8 cellular contexts compared by ENCODE assay signal in the genomic region with DNA sequence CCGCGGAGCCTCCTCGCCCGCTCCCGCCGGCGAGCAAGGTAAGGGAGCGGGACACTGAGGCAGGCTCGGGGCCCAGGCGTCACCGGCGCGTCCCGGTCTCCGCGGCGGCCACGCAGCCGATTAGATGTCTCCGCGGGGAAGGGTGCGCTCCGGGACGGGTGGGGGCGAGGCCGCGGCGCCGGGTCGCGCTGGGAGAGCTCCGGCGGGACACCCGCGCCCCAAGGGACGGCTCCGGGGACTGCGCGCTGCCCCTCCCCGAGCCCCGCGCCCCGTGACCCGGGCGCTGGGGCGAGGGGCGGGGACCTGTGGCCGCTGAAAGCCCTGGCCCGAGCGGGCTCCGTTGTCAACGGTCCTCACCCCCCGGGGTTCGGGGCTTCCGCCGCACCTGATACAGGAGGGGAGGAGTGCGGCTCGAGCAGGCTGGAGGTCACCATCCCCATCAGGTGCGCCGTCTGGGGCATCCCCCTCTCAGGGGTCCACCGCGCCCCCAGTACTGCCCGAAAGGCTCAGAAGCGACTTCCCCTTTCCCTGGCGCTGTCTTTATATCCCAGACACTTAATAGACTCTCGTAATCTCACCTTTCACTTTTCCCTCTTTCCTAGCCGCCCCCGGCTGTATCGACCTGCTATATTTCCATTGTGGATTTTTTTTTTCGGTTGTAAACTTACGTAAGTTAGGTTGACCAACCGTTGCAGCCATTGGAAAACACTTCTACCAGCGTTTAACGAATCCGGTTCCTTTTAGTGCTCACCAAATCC. TPM values are rescaled to one million over a fixed set of nuclear protein-coding genes. Genes with fewer than 3 reads are reported as not detected.
DNase-seq lines count a peak whose midpoint lies in the region; ATAC-seq, FAIRE-seq and TF ChIP-seq lines count a peak whose summit lies in the region.

No MANE protein-coding gene starts in this region.

- H3K36me3 ChIP-seq in CD4-positive, CD25-positive, alpha-beta regulatory T cell (ENCODE audit: control insufficient read depth, insufficient read depth, low read length) = peaks cover 21% of the 10 kb centered on the region
- peaks cover 43% of the 10 kb centered on the region for H3K36me3 ChIP-seq in K562 (ENCODE audit: control insufficient read depth, insufficient read depth, low read length)

- H3K36me3 Mint-ChIP-seq in CD4-positive, CD25-positive, alpha-beta regulatory T cell = peaks cover 23% of the 10 kb centered on the region
- H3K36me3 Mint-ChIP-seq in T-helper 2 cell treated with Interferon-gamma antibody and Interleukin-4, amounts not matched to agents 5 μg/mL and 100 μg/mL, for 36 hours (ENCODE audit: low read depth) = peaks cover 26% of the 10 kb centered on the region

- no peaks in the 10 kb centered on the region for H3K9me3 ChIP-seq in CD4-positive, CD25-positive, alpha-beta regulatory T cell (ENCODE audit: control insufficient read depth in 2 of 2, low read length in 2 of 2)
- no peaks in the 10 kb centered on the region for H3K9me3 ChIP-seq in K562 (replicated peaks; ENCODE audit: control insufficient read depth, insufficient read depth, low read depth, low read length)

- TF ChIP-seq POLR2A in K562 (conservative IDR thresholded peaks at IDR 0.05) = no peak

- H3K4me1 ChIP-seq in CD4-positive, CD25-positive, alpha-beta regulatory T cell (ENCODE audit: control insufficient read depth, insufficient read depth, low read length, poor library complexity, severe bottlenecking) = peaks cover 36% of the 10 kb centered on the region
- H3K4me1 ChIP-seq in K562 (replicated peaks in 1 of 2; ENCODE audit: control insufficient read depth in 2 of 2, insufficient read depth in 2 of 2, low read length in 2 of 2) = peaks cover 18 to 20% of the 10 kb centered on the region in 2 experiments; a peak in 4 of 5 replicates

- CTCF ChIA-PET in K562 (lab: Yijun Ruan, JAX; ENCODE audit: low intra/inter-chr PET ratio) = interaction anchor here (0.6 kb wide), 1 partner anchor 564 kb away, joined by 3 read pairs; no protein-coding TSS in a partner anchor

- peak in 2 of 3 donors; percentile 42 to 49 for DNase-seq in CD4-positive, CD25-positive, alpha-beta regulatory T cell
- DNase-seq in T-helper 2 cell treated with Interferon-gamma antibody and Interleukin-4, amounts not matched to agents 5 μg/mL and 100 μg/mL, for 36 hours (ENCODE audit: low spot score) = peak; percentile 33
- DNase-seq in K562 (ENCODE audit: extremely low read depth in 1 of 4, low spot score in 3 of 4) (peak; percentile 53 to 78 (median 68)), iPS-NIHi11 (ENCODE audit: low spot score) (peak; percentile 75), superior temporal gyrus (ENCODE audit: extremely low spot score) (no peak)
- peak; percentile 8 to 14 for DNase-seq in stimulated activated CD4-positive, alpha-beta T cell treated with anti-CD3 and anti-CD28 coated beads, Interleukin-12 subunit alpha, Interleukin-12 subunit beta, amount 100 ng/mL, for 24 hours (ENCODE audit: low read depth in 2 of 2)

- no peaks in the 10 kb centered on the region for H3K27me3 ChIP-seq in CD4-positive, CD25-positive, alpha-beta regulatory T cell (ENCODE audit: control insufficient read depth, insufficient read depth, low read length)
- H3K27me3 ChIP-seq in K562 (ENCODE audit: control insufficient read depth in 2 of 2, insufficient read depth in 2 of 2, low read length in 2 of 2) = peaks cover 8 to 16% of the 10 kb centered on the region in 2 experiments; a peak in 4 of 5 replicates

- peak overlapping the region; percentile 79 for H2AFZ ChIP-seq in K562 (ENCODE audit: low read depth, low read length)

- H3K4me3 Mint-ChIP-seq in CD4-positive, CD25-positive, alpha-beta regulatory T cell = peak overlapping the region; percentile 76 to 96 (median 88)
- peak overlapping the region; percentile 92 for H3K4me3 Mint-ChIP-seq in T-helper 2 cell treated with Interferon-gamma antibody and Interleukin-4, amounts not matched to agents 5 μg/mL and 100 μg/mL, for 36 hours

- peak overlapping the region in 2 of 3 donors; percentile 82 to 87 for H3K27ac Mint-ChIP-seq in CD4-positive, CD25-positive, alpha-beta regulatory T cell
- H3K27ac Mint-ChIP-seq in T-helper 2 cell treated with Interferon-gamma antibody and Interleukin-4, amounts not matched to agents 5 μg/mL and 100 μg/mL, for 36 hours = peak overlapping the region; percentile 82

- peak; percentile 9 to 18; a peak in 2 of 4 replicates for TF ChIP-seq RAD21 in K562 (CRISPR knock-in tag; conservative IDR thresholded peaks at IDR 0.05 in 1 of 2, IDR thresholded peaks at IDR 0.05 in 1 of 2)

- peak in 2 of 3 experiments; percentile 27 to 45; a peak in 2 of 6 replicates for TF ChIP-seq CTCF in K562 (IDR thresholded peaks at IDR 0.05 in 2 of 3, conservative IDR thresholded peaks at IDR 0.05 in 1 of 3; ENCODE audit: insufficient read depth in 2 of 3, low read depth in 1 of 3, low read length in 3 of 3)

- peak overlapping the region; percentile 95 for H3K4me2 ChIP-seq in K562 (ENCODE audit: insufficient read depth, low read length)

- TF ChIP-seq EP300 in K562 (IDR thresholded peaks at IDR 0.05; ENCODE audit: low read length) = no peak

- intact Hi-C loops in K562 (cut with micrococcal nuclease) = no loop called here

- peak; percentile 44 to 48 for ATAC-seq in CD4-positive, CD25-positive, alpha-beta regulatory T cell (ENCODE audit: low read depth in 2 of 2)
- ATAC-seq in GM19452 (IDR thresholded peaks at IDR 0.05; ENCODE audit: unreplicated experiment) = peak; percentile 35
- peak; percentile 38 for ATAC-seq in HG03520 (IDR thresholded peaks at IDR 0.05; ENCODE audit: unreplicated experiment)
- ATAC-seq in K562 = peak; percentile 79

- no peaks in the 10 kb centered on the region for H3K9me1 ChIP-seq in K562 (ENCODE audit: control insufficient read depth, insufficient read depth, low read length)

- H4K20me1 ChIP-seq in K562 (replicated peaks; ENCODE audit: control insufficient read depth, insufficient read depth, low read length) = 0 out of 2 replicates have a peak, but pooled peaks cover 7% of the 10 kb centered on the region

- peaks cover 21% of the 10 kb centered on the region for H3K27me3 Mint-ChIP-seq in CD4-positive, CD25-positive, alpha-beta regulatory T cell
- peaks cover 17% of the 10 kb centered on the region for H3K27me3 Mint-ChIP-seq in T-helper 2 cell treated with Interferon-gamma antibody and Interleukin-4, amounts not matched to agents 5 μg/mL and 100 μg/mL, for 36 hours (ENCODE audit: low read depth)

- no peak for FAIRE-seq in K562 (lab: Jason Lieb, UNC)

- POLR2A ChIA-PET in K562 (lab: Yijun Ruan, JAX) = interaction anchor here (0.5 to 1.3 kb wide), 4 partner anchors 14 to 384 kb away, joined by 3 to 6 read pairs (median 4); no protein-coding TSS in a partner anchor

- peak overlapping the region; percentile 63 for H3K27ac ChIP-seq in CD4-positive, CD25-positive, alpha-beta regulatory T cell (ENCODE audit: insufficient read depth, low read length, poor library complexity, severe bottlenecking)
- peak overlapping the region; percentile 87 for H3K27ac ChIP-seq in K562 (ENCODE audit: extremely low read depth, low read depth, low read length)

- BruUV-seq in K562 (replicated peaks; lab: Mats Ljungman, UMichigan) = no TSS peak

- no peaks in the 10 kb centered on the region for H3K9me3 Mint-ChIP-seq in CD4-positive, CD25-positive, alpha-beta regulatory T cell
- H3K9me3 Mint-ChIP-seq in T-helper 2 cell treated with Interferon-gamma antibody and Interleukin-4, amounts not matched to agents 5 μg/mL and 100 μg/mL, for 36 hours = no peaks in the 10 kb centered on the region

- peaks cover 14 to 59% (median 44%) of the 10 kb centered on the region in 4 donors for H3K4me1 Mint-ChIP-seq in CD4-positive, CD25-positive, alpha-beta regulatory T cell
- H3K4me1 Mint-ChIP-seq in T-helper 2 cell treated with Interferon-gamma antibody and Interleukin-4, amounts not matched to agents 5 μg/mL and 100 μg/mL, for 36 hours (ENCODE audit: low read depth) = peaks cover 27% of the 10 kb centered on the region

- H3K9ac ChIP-seq in K562 (ENCODE audit: insufficient read depth in 1 of 2, low read depth in 2 of 2, low read length in 2 of 2) = peak overlapping the region; percentile 84 to 91

- H3K79me2 ChIP-seq in K562 (ENCODE audit: control insufficient read depth, insufficient read depth, low read length) = peaks cover 53% of the 10 kb centered on the region

- H3K4me3 ChIP-seq in CD4-positive, CD25-positive, alpha-beta regulatory T cell (ENCODE audit: low read depth, low read length) = peak overlapping the region; percentile 81
- H3K4me3 ChIP-seq in K562 = peak overlapping the region; percentile 91

- in situ Hi-C loops in K562 (cut with MboI) = no loop called here

- 2% methylated on average over 24 of the region's 75 CpGs for WGBS in K562 (ENCODE audit: insufficient coverage, low coverage, missing lambda C conversion rate)

TF ChIP-seq in K562, 482 proteins besides CTCF, POLR2A, EP300 and RAD21 (continues in another document):
- TF ChIP-seq, protein P1, sequence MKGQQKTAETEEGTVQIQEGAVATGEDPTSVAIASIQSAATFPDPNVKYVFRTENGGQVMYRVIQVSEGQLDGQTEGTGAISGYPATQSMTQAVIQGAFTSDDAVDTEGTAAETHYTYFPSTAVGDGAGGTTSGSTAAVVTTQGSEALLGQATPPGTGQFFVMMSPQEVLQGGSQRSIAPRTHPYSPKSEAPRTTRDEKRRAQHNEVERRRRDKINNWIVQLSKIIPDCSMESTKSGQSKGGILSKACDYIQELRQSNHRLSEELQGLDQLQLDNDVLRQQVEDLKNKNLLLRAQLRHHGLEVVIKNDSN (CRISPR knock-in tag; IDR thresholded peaks at IDR 0.05) = peak; percentile 45

RNA-seq across cellular contexts. Expression of gene PPFIA1, which starts 0.6 kb away (rescaled TPM):
- total RNA-seq in CD4-positive, CD25-positive, alpha-beta regulatory T cell = 62.6 TPM
- 10 to 100 TPM in 2 of 4 donors, 1 to 10 TPM in 2; 7.9 to 13.8 (median 10.0) TPM for polyA plus RNA-seq in CD4-positive, CD25-positive, alpha-beta regulatory T cell
- total RNA-seq in K562 (2011; cell fraction: chromatin; rRNA removed; ENCODE audit: low replicate concordance) = 221 and 294 TPM in 2 replicates
- 104 and 111 TPM in 2 replicates for total RNA-seq in K562 (2011; cell fraction: nucleolus; rRNA removed)
- total RNA-seq in K562 (2011; cell fraction: nucleoplasm; rRNA removed) = 162 and 166 TPM in 2 replicates
- total RNA-seq in K562 (2014; rRNA removed) = 24.9 and 26.0 TPM in 2 replicates
- 28.5 and 31.6 TPM in 2 replicates for total RNA-seq in K562 (2014; rRNA removed; fragmentation: Illumina TruSeq; extraction: Trizol)
- total RNA-seq in K562 (2015; rRNA removed; fragmentation: Illumina TruSeq; extraction: Trizol) = 28.9 and 30.3 TPM in 2 replicates
- 33.1 and 38.4 TPM in 2 replicates for total RNA-seq in K562 (2021)
- polyA plus RNA-seq in K562 (2011; rRNA removed) = 41.5 and 48.0 TPM in 2 replicates
- polyA plus RNA-seq in K562 (2011; cell fraction: cytosol; rRNA removed) = 42.0 and 45.8 TPM in 2 replicates
- 107 and 119 TPM in 2 replicates for polyA plus RNA-seq in K562 (2011; cell fraction: nucleus; rRNA removed)
- 26.5 and 28.1 TPM in 2 replicates for polyA plus RNA-seq in K562 (2012)
- polyA plus RNA-seq in K562 (2014; fragmentation: Illumina TruSeq; extraction: Trizol) = 36.2 and 39.5 TPM in 2 replicates
- polyA plus RNA-seq in K562 (2014; fragmentation: Nextera tagmentation; extraction: Ambion mirVana) = 10 to 100 TPM in 1 of 2 experiments, 1 to 10 TPM in 1; 9.9 to 13.3 TPM
- 27.4 and 31.0 TPM in 2 replicates for polyA plus RNA-seq in K562 (2014; rRNA removed)
- 76.5 and 78.4 TPM in 2 replicates for polyA minus RNA-seq in K562 (2011; rRNA and poly(A)+ RNA removed)
- 27.9 and 43.6 TPM in 2 replicates for polyA minus RNA-seq in K562 (2011; cell fraction: cytosol; rRNA and poly(A)+ RNA removed)
- 46.0 and 70.8 TPM in 2 replicates for polyA minus RNA-seq in K562 (2011; cell fraction: nucleus; rRNA and poly(A)+ RNA removed)
